23 cellular contexts compared by ENCODE assay signal in the genomic region with DNA sequence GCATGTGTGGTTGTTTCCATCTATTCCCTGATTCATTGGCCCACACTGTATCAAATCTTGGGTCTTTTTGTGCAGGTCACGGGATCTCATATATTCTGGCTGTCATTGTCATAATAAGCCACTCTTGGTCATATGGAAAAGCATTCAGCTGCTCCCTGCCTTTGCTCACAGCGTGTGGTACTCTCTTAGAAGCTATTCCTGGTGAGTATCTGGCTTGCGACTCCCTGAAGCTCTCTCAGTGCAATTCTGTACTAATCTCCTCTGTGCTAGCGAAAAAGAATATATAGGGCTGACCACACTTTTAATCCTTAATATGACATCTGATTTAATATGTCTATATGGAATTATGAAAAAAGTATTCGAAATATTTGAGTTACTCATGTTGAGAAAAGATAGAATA.
"Had no signal": no experiment of that assay in that cellular context is flagged by ENCODE, and none has a peak within 500 bp of the region (broad histone marks: within the 10 kb centered on the region; RNA-seq: fewer than 3 reads in every experiment).

No MANE protein-coding gene starts in this region.

- H3K4me1 ChIP-seq: ascending aorta, body of pancreas, SJSA1 had no signal

- DNase-seq: activated CD4-positive, alpha-beta T cell treated with anti-CD3 and anti-CD28 coated beads for 48 hours; activated CD4-positive, alpha-beta T cell treated with anti-CD3 and anti-CD28 coated beads, Interleukin-2, amount 50 U/mL, for 4 hours; activated CD4-positive, CD25-positive, alpha-beta regulatory T cell treated with anti-CD3 and anti-CD28 coated beads, Interleukin-2, amount 50 U/mL, for 72 hours; activated CD8-positive, alpha-beta memory T cell treated with anti-CD3 and anti-CD28 coated beads, Interleukin-2, amount 50 U/mL, for 48 hours; activated CD8-positive, alpha-beta T cell treated with anti-CD3 and anti-CD28 coated beads, Interleukin-2, amount 10 ng/mL, durations not matched to agents 7 days and 5 days; activated effector memory CD4-positive, alpha-beta T cell treated with Interleukin-2 at 50 U/mL for 16 hours; activated naive CD4-positive, alpha-beta T cell; activated naive CD8-positive, alpha-beta T cell treated with anti-CD3 and anti-CD28 coated beads, Interleukin-2, amount 50 U/mL, for 24 hours; activated T-cell treated with anti-CD3 and anti-CD28 coated beads, Interleukin-2, amount 50 U/mL, for 24 hours; amniotic stem cell; body of pancreas; central memory CD4-positive, alpha-beta T cell; KG1; NCI-H1048; NCI-H1436 treated with DMSO at 0.1 percent for 48 hours; NCI-H1930; NCI-H510A; NCI-H526 treated with DMSO at 0.1 percent for 48 hours; NK-92 treated with Interleukin-12 subunit alpha and Interleukin-12 subunit beta, amount 100 ng/mL, for 24 hours; OCI-M1; RPMI8226 had no signal

- H3K27ac ChIP-seq: ascending aorta, body of pancreas, SJSA1 had no signal

- H3K36me3 ChIP-seq: ascending aorta, SJSA1 had no signal

- H3K4me3 ChIP-seq: ascending aorta, body of pancreas, SJSA1 had no signal

- H3K27me3 ChIP-seq: ascending aorta, body of pancreas, SJSA1 had no signal

- H3K9me3 ChIP-seq: ascending aorta, body of pancreas, SJSA1 had no signal
